In the genomic region with DNA sequence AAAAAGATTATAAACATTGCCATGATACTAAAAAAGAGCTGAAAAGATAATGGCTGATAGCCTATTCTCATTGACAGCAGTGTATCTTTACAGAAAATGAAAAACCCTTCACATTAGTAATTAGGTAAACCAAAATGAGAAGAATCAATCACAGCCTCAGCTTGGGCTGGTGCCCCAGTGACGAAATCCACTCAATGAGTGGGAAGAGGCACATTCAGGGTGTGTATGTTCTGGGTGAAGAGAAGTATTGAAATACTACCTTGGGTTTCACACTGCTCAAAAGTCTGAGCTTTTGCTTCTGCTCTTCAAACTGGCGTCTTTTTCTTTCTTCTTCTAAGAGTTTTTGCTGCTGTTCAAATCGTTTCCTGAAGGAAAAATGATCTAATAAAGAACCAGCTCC, we compare ENCODE assay signal across 20 cellular contexts.
"Had no signal": no experiment of that assay in that cellular context is flagged by ENCODE, and none has a peak within 500 bp of the region (broad histone marks: within the 10 kb centered on the region; RNA-seq: fewer than 3 reads in every experiment).

No MANE protein-coding gene starts in this region.

- H2AFZ ChIP-seq: hepatocyte had no signal

- H3K4me2 ChIP-seq: hepatocyte had no signal

- H3K27me3 ChIP-seq: dorsolateral prefrontal cortex, esophagus muscularis mucosa, foreskin keratinocyte, gastroesophageal sphincter, heart left ventricle, hepatocyte, left lung had no signal

- H3K9me3 Mint-ChIP-seq: immature natural killer cell, mesothelial cell of epicardium had no signal

- ATAC-seq: foreskin keratinocyte, gastroesophageal sphincter, heart left ventricle, left cardiac atrium, left lung, left ventricle myocardium superior, lower lobe of right lung, mucosa of descending colon had no signal

- DNase-seq: dermis blood vessel endothelial cell; dorsolateral prefrontal cortex; effector CD4-positive, alpha-beta T cell; effector memory CD4-positive, alpha-beta T cell; foreskin keratinocyte; heart left ventricle; hypothalamus; immature natural killer cell; islet precursor cell; left cardiac atrium; left lung; left ventricle myocardium superior; lower lobe of right lung; mesenchymal stem cell; mucosa of descending colon had no signal

- H3K9me3 ChIP-seq: esophagus muscularis mucosa, gastroesophageal sphincter, heart left ventricle, left lung, lower lobe of right lung, mucosa of descending colon had no signal

- H3K4me1 ChIP-seq: esophagus muscularis mucosa, gastroesophageal sphincter, left lung, lower lobe of right lung had no signal

- H3K4me3 Mint-ChIP-seq: immature natural killer cell, mesothelial cell of epicardium had no signal

- H3K4me3 ChIP-seq: coronary artery, dorsolateral prefrontal cortex, esophagus muscularis mucosa, gastroesophageal sphincter, heart left ventricle, hepatocyte, left lung, lower lobe of right lung, mucosa of descending colon had no signal

- H3K27ac ChIP-seq: coronary artery, dorsolateral prefrontal cortex, esophagus muscularis mucosa, foreskin keratinocyte, gastroesophageal sphincter, heart left ventricle, hepatocyte, left lung, lower lobe of right lung had no signal

- H3K27ac Mint-ChIP-seq: mesothelial cell of epicardium had no signal
